In genomic region chr1:25732821-25733220, GRCh38 we compare ENCODE assay signal across 29 cellular contexts.
DNase-seq lines count a peak whose midpoint lies in the region; ATAC-seq, FAIRE-seq and TF ChIP-seq lines count a peak whose summit lies in the region.
"Had no signal": no experiment of that assay in that cellular context is flagged by ENCODE, and none has a peak within 500 bp of the region (broad histone marks: within the 10 kb centered on the region; RNA-seq: fewer than 3 reads in every experiment).

No MANE protein-coding gene starts in this region.

- H4K91ac ChIP-seq in H1 (replicated peaks; ENCODE audit: insufficient read length, low read length): no peak overlapping the region
- no peak overlapping the region for H4K91ac ChIP-seq in trophoblast cell (ENCODE audit: low read depth, low read length)

- TF ChIP-seq RAD21 in H1 (IDR thresholded peaks at IDR 0.05 in 1 of 2, conservative IDR thresholded peaks at IDR 0.05 in 1 of 2; ENCODE audit: low read depth in 2 of 2, low read length in 2 of 2): no peak

- H3K56ac ChIP-seq in H1 (replicated peaks; ENCODE audit: insufficient read length, low read depth, low read length): no peak overlapping the region

- no peak overlapping the region for H2BK20ac ChIP-seq in H1 (ENCODE audit: low read length)

- no peak for TF ChIP-seq CTCF in H1 (IDR thresholded peaks at IDR 0.05; ENCODE audit: control extremely low read depth in 1 of 3, insufficient read depth in 1 of 3, low read depth in 1 of 3, low read length in 3 of 3)
- no peak for TF ChIP-seq CTCF in suprapubic skin (IDR thresholded peaks at IDR 0.05)

- intact Hi-C loops in sciatic nerve (cut with DNase I): no loop called here

- H4K20me1 ChIP-seq in H1 (replicated peaks in 1 of 2; ENCODE audit: control insufficient read depth in 1 of 2, insufficient read depth in 2 of 2, low read length in 2 of 2): no peaks in the 10 kb centered on the region

- H3K79me2 ChIP-seq in H1 (ENCODE audit: control insufficient read depth in 1 of 2, insufficient read depth in 2 of 2, low read length in 2 of 2) (no peaks in the 10 kb centered on the region), trophoblast cell (ENCODE audit: control insufficient read depth, insufficient read depth, low read length, poor library complexity) (no peaks in the 10 kb centered on the region)

- H3K27me3 ChIP-seq in H7 (ENCODE audit: control insufficient read depth, insufficient read depth, low read length): no peaks in the 10 kb centered on the region
- H3K27me3 ChIP-seq in H1 (replicated peaks in 1 of 4; ENCODE audit: control insufficient read depth in 3 of 4, extremely low read depth in 1 of 4, insufficient read depth in 3 of 4, low read length in 3 of 4): no peaks in the 10 kb centered on the region
- H3K27me3 ChIP-seq in suprapubic skin: no peaks in the 10 kb centered on the region
- H3K27me3 ChIP-seq in trophoblast cell (ENCODE audit: insufficient read depth, low read length): no peaks in the 10 kb centered on the region

- H2BK15ac ChIP-seq in H1 (ENCODE audit: low read length): no peak overlapping the region

- H3K36me3 ChIP-seq in H7 (replicated peaks; ENCODE audit: control insufficient read depth, insufficient read depth, low read length) (no peaks in the 10 kb centered on the region), H1 (ENCODE audit: control insufficient read depth in 2 of 4, insufficient read depth in 4 of 4, low read length in 3 of 4) (no peaks in the 10 kb centered on the region), suprapubic skin (no peaks in the 10 kb centered on the region), trophoblast cell (ENCODE audit: control insufficient read depth in 1 of 2, insufficient read depth in 2 of 2, low read length in 2 of 2) (no peaks in the 10 kb centered on the region)
- H3K36me3 ChIP-seq: BLaER1 treated with 17β-estradiol and CSF1 and Interleukin-3, amounts not matched to agents 10 nM and 100 nM had no signal

- H3K79me1 ChIP-seq in H1 (ENCODE audit: low read depth, low read length) (no peaks in the 10 kb centered on the region), trophoblast cell (ENCODE audit: low read length) (no peaks in the 10 kb centered on the region)

- no peak overlapping the region for H3K4me3 ChIP-seq in H7 (ENCODE audit: insufficient read depth, low read depth, low read length)
- H3K4me3 ChIP-seq in H1 (ENCODE audit: extremely low read depth in 1 of 4, insufficient read depth in 2 of 4, low read depth in 3 of 4, low read length in 4 of 4): no peak overlapping the region
- H3K4me3 ChIP-seq in suprapubic skin: no peak overlapping the region
- H3K4me3 ChIP-seq in trophoblast cell (ENCODE audit: low read depth, low read length): no peak overlapping the region
- H3K4me3 ChIP-seq: BLaER1 treated with 17β-estradiol and CSF1 and Interleukin-3, amounts not matched to agents 10 nM and 100 nM; K562; PC-9 had no signal

- H4K8ac ChIP-seq in H1 (ENCODE audit: extremely low read depth, insufficient read depth, low read length) (no peak overlapping the region), trophoblast cell (ENCODE audit: low read depth, low read length) (no peak overlapping the region)

- CTCF ChIA-PET in H1 (lab: Charles Lee; ENCODE audit: partially characterized antibody): interaction anchor here (1.8 kb wide), 2 partner anchors 11 to 124 kb away, joined by 5 read pairs; no protein-coding TSS in a partner anchor

- POLR2A ChIA-PET in H1 (lab: Charles Lee; ENCODE audit: partially characterized antibody): interaction anchor here (0.9 kb wide), 1 partner anchor 11 kb away, joined by 3 read pairs; no protein-coding TSS in a partner anchor

- no peak overlapping the region for H4K12ac ChIP-seq in trophoblast cell (ENCODE audit: low read depth, low read length)

- FAIRE-seq in H1 (lab: Jason Lieb, UNC): no peak
- FAIRE-seq: G401.6, GM12892, GM18507, HepG2, K562 had no signal

- peak; percentile 43 for DNase-seq in activated effector memory CD4-positive, alpha-beta T cell treated with anti-CD3 and anti-CD28 coated beads, Interleukin-2, amount 50 U/mL, for 16 hours
- no peak for DNase-seq in activated effector memory CD4-positive, alpha-beta T cell treated with Interleukin-2 at 50 U/mL for 16 hours
- peak; percentile 12 for DNase-seq in H7
- DNase-seq in H1 (ENCODE audit: low read depth in 1 of 2, low spot score in 2 of 2): no peak
- peak; percentile 35 for DNase-seq in sciatic nerve (ENCODE audit: low spot score)
- DNase-seq in suprapubic skin (ENCODE audit: low spot score in 2 of 2): no peak
- DNase-seq in trophoblast cell: no peak
- DNase-seq: 8988T; CD8-positive, alpha-beta memory T cell; H9; HFFc6; NCI-H1092; NCI-H1436; NCI-H2029; NCI-H2227 treated with DMSO at 0.1 percent for 48 hours; NCI-H510A; NCI-H748 treated with DMSO at 0.1 percent for 48 hours; PC-9; SHP77 treated with DMSO at 0.1 percent for 48 hours; SK-N-SH had no signal

- H3K9ac ChIP-seq in H1 (replicated peaks in 1 of 4; ENCODE audit: extremely low read depth in 1 of 4, low read depth in 3 of 4, low read length in 3 of 4) (no peak overlapping the region; a peak in 1 of 7 replicates), trophoblast cell (ENCODE audit: low read length) (no peak overlapping the region)
- H3K9ac ChIP-seq: BLaER1 treated with 17β-estradiol and CSF1 and Interleukin-3, amounts not matched to agents 10 nM and 100 nM; SK-N-SH had no signal

- H3K4me2 ChIP-seq in H1 (ENCODE audit: insufficient read depth in 1 of 2, low read depth in 2 of 2, low read length in 2 of 2) (no peak overlapping the region), trophoblast cell (ENCODE audit: low read length) (no peak overlapping the region)
- H3K4me2 ChIP-seq: PC-9, SK-N-SH had no signal

- no peak overlapping the region for H2AK5ac ChIP-seq in H1 (ENCODE audit: low read depth, low read length)
- no peak overlapping the region for H2AK5ac ChIP-seq in trophoblast cell (ENCODE audit: low read length)

- no peak overlapping the region for H3K4ac ChIP-seq in H1 (replicated peaks; ENCODE audit: insufficient read length, low read depth, low read length)
- H3K4ac ChIP-seq in trophoblast cell (ENCODE audit: low read depth, low read length): no peak overlapping the region

- no peak overlapping the region for H4K5ac ChIP-seq in H1 (ENCODE audit: insufficient read length, low read depth, low read length)

- TF ChIP-seq EP300 in H1 (IDR thresholded peaks at IDR 0.05; ENCODE audit: borderline replicate concordance in 1 of 2, low read depth in 2 of 2, low read length in 2 of 2) (no peak), suprapubic skin (IDR thresholded peaks at IDR 0.05) (no peak)

- H2BK12ac ChIP-seq in H1 (ENCODE audit: low read depth, low read length) (no peak overlapping the region), trophoblast cell (ENCODE audit: low read length) (no peak overlapping the region)

- H3K4me1 ChIP-seq in H1 (replicated peaks in 1 of 4; ENCODE audit: control insufficient read depth in 3 of 4, insufficient read depth in 4 of 4, low read length in 3 of 4) (peaks cover 0 to 6% (median under 1%) of the 10 kb centered on the region in 4 experiments; a peak in 2 of 7 replicates), suprapubic skin (peaks cover 50% of the 10 kb centered on the region), trophoblast cell (ENCODE audit: control insufficient read depth in 1 of 2, insufficient read depth in 2 of 2, low read length in 2 of 2) (no peaks in the 10 kb centered on the region)

- H2BK5ac ChIP-seq in H1 (ENCODE audit: low read depth, low read length) (peak overlapping the region; percentile 32; the same call in 1 of the 2 replicates), trophoblast cell (ENCODE audit: low read depth, low read length, poor library complexity) (no peak overlapping the region)

- H2AFZ ChIP-seq in H1 (ENCODE audit: low read length): no peak overlapping the region
- no peak overlapping the region for H2AFZ ChIP-seq in trophoblast cell (ENCODE audit: insufficient read depth, low read length, poor library complexity)
- H2AFZ ChIP-seq: PC-9 had no signal

- ATAC-seq in sciatic nerve (no peak), GM19035 (IDR thresholded peaks at IDR 0.05; ENCODE audit: unreplicated experiment) (no peak)
- ATAC-seq: HepG2, K562 had no signal

- H3K23ac ChIP-seq in H1 (ENCODE audit: insufficient read length): no peak overlapping the region
- no peak overlapping the region for H3K23ac ChIP-seq in trophoblast cell (ENCODE audit: low read length)

- H3K27ac ChIP-seq in H1 (ENCODE audit: low read depth, low read length) (no peak overlapping the region), suprapubic skin (no peak overlapping the region), trophoblast cell (ENCODE audit: low read depth, low read length) (no peak overlapping the region)
- H3K27ac ChIP-seq: BLaER1 treated with 17β-estradiol and CSF1 and Interleukin-3, amounts not matched to agents 10 nM and 100 nM; HL-60; PC-9; RWPE1 had no signal

- H3K14ac ChIP-seq in H1 (ENCODE audit: insufficient read length): no peak overlapping the region
- no peak overlapping the region for H3K14ac ChIP-seq in trophoblast cell (ENCODE audit: low read length)

- no peak for TF ChIP-seq POLR2A in H1 (IDR thresholded peaks at IDR 0.05; ENCODE audit: control extremely low read depth in 1 of 2, low read depth in 2 of 2, low read length in 2 of 2)
- no peak for TF ChIP-seq POLR2A in suprapubic skin (IDR thresholded peaks at IDR 0.05)

- no peaks in the 10 kb centered on the region for H3K23me2 ChIP-seq in H1 (ENCODE audit: low read depth, low read length)

- no peaks in the 10 kb centered on the region for H3K9me3 ChIP-seq in H1 (ENCODE audit: insufficient read depth in 2 of 2, low read depth in 1 of 2, low read length in 1 of 2)
- no peaks in the 10 kb centered on the region for H3K9me3 ChIP-seq in suprapubic skin
- no peaks in the 10 kb centered on the region for H3K9me3 ChIP-seq in trophoblast cell (ENCODE audit: insufficient read depth, low read depth, low read length)
- H3K9me3 ChIP-seq: BLaER1 treated with 17β-estradiol and CSF1 and Interleukin-3, amounts not matched to agents 10 nM and 100 nM; SK-N-SH had no signal

- WGBS in H1 (ENCODE audit: extremely low coverage in 1 of 2, insufficient coverage in 1 of 2, insufficient read length in 1 of 2, insufficient replicate concordance in 2 of 2, low coverage in 1 of 2, low lambda C conversion rate in 2 of 2, missing lambda C conversion rate in 1 of 2), 2 experiments: 88% methylated on average over 4 of the region's 4 CpGs; no CpG with 5 or more reads in 1 of the 2 experiments
- 85% methylated on average over 4 of the region's 4 CpGs for WGBS in suprapubic skin
- no CpG with 5 or more reads among the region's 4 CpGs for WGBS in trophoblast cell (ENCODE audit: extremely low coverage, insufficient coverage, insufficient read length)

- H3K18ac ChIP-seq in H1 (ENCODE audit: extremely low read depth, low read length) (no peak overlapping the region), trophoblast cell (ENCODE audit: low read length) (no peak overlapping the region)

- no peak overlapping the region for H2BK120ac ChIP-seq in H1 (replicated peaks; ENCODE audit: low read depth, low read length)
- no peak overlapping the region for H2BK120ac ChIP-seq in trophoblast cell (ENCODE audit: insufficient read depth, low read length, poor library complexity)

TF ChIP-seq in H1, 55 proteins besides CTCF, POLR2A, EP300 and RAD21:
- TF ChIP-seq CHD1 (IDR thresholded peaks at IDR 0.05; ENCODE audit: low read depth, low read length): no peak

Comparison
In these comparisons a context has a peak if more than half of its experiments do, and no peak if none do; other contexts are left out.
1. DNase-seq: peak in activated effector memory CD4-positive, alpha-beta T cell treated with anti-CD3 and anti-CD28 coated beads, Interleukin-2, amount 50 U/mL, for 16 hours (single experiment), H7 (single experiment) and sciatic nerve (single experiment); none in activated effector memory CD4-positive, alpha-beta T cell treated with Interleukin-2 at 50 U/mL for 16 hours (single experiment), H1 (0 of 2), suprapubic skin (0 of 2) and trophoblast cell (0 of 2).